23 cellular contexts compared by ENCODE assay signal in genomic region chr7:102728-103127, GRCh38.
DNase-seq lines count a peak whose midpoint lies in the region; ATAC-seq, FAIRE-seq and TF ChIP-seq lines count a peak whose summit lies in the region.
"Had no signal": no experiment of that assay in that cellular context is flagged by ENCODE, and none has a peak within 500 bp of the region (broad histone marks: within the 10 kb centered on the region; RNA-seq: fewer than 3 reads in every experiment).

No MANE protein-coding gene starts in this region.

- H3K4ac ChIP-seq in IMR-90 (ENCODE audit: low read depth, low read length), result peak overlapping the region; percentile 99

- H2AK5ac ChIP-seq in IMR-90 (ENCODE audit: low read depth, low read length), result peak overlapping the region; percentile 41

- peaks cover 14% of the 10 kb centered on the region for H3K4me1 ChIP-seq in IMR-90 (ENCODE audit: control insufficient read depth, insufficient read depth, low read length)
- peaks cover 10% of the 10 kb centered on the region for H3K4me1 ChIP-seq in astrocyte (ENCODE audit: insufficient read depth, low read length)
- H3K4me1 ChIP-seq: colonic mucosa had no signal

- peak overlapping the region; percentile 93; the same call in 1 of the 2 replicates for H2BK20ac ChIP-seq in IMR-90 (ENCODE audit: low read depth, low read length)

- no peak for TF ChIP-seq RAD21 in IMR-90 (IDR thresholded peaks at IDR 0.05; ENCODE audit: low read length)

- no peak for FAIRE-seq in astrocyte (lab: Jason Lieb, UNC)

- ATAC-seq in IMR-90 (ENCODE audit: low read depth), result no peak
- ATAC-seq in GM18907 (IDR thresholded peaks at IDR 0.05; ENCODE audit: unreplicated experiment), result no peak
- ATAC-seq: GM23338; stimulated activated naive B cell treated with anti-CD40 and anti-IgM and Interleukin-4, amounts not matched to agents 10 μg/mL and 1 μg/mL and 100 μg/mL, for 72 hours; WTC11 had no signal

- POLR2A ChIA-PET in BJ (lab: Charles Lee) (no interaction called here), IMR-90 (lab: Charles Lee; ENCODE audit: unreplicated experiment) (no interaction called here)

- CTCF ChIA-PET in BJ (lab: Yijun Ruan, JAX), result interaction anchor here (0.6 to 1.6 kb wide), 2 partner anchors 77 to 97 kb away, joined by 3 read pairs; no protein-coding TSS in a partner anchor
- CTCF ChIA-PET in IMR-90 (lab: Yijun Ruan, JAX), result no interaction called here

- TF ChIP-seq CTCF in BJ (IDR thresholded peaks at IDR 0.05; ENCODE audit: insufficient read depth, low read depth, low read length) (no peak), IMR-90 (conservative IDR thresholded peaks at IDR 0.05; ENCODE audit: low read depth, low read length) (no peak), astrocyte (IDR thresholded peaks at IDR 0.05; ENCODE audit: insufficient read depth, low read depth, low read length) (no peak)

- peak overlapping the region; percentile 8; the same call in 1 of the 2 replicates for H3K18ac ChIP-seq in IMR-90 (ENCODE audit: low read depth, low read length)

- peak overlapping the region; percentile 93 for H4K91ac ChIP-seq in IMR-90 (ENCODE audit: insufficient read depth, low read depth, low read length)

- peaks cover 26% of the 10 kb centered on the region for H3K27me3 Mint-ChIP-seq in astrocyte (ENCODE audit: low read depth, unreplicated experiment)

- H3K9me3 ChIP-seq in IMR-90 (ENCODE audit: control insufficient read depth, insufficient read depth, low read length), result peaks cover 3% of the 10 kb centered on the region; the same call in 1 of the 2 replicates
- H3K9me3 ChIP-seq in astrocyte (ENCODE audit: insufficient read depth, low read depth, low read length), result no peaks in the 10 kb centered on the region
- H3K9me3 ChIP-seq: colonic mucosa had no signal

- intact Hi-C loops in IMR-90 (cut with micrococcal nuclease), result no loop called here

- H2BK15ac ChIP-seq in IMR-90 (ENCODE audit: low read depth, low read length), result peak overlapping the region; percentile 85; the same call in 2 of the 3 replicates

- no peak overlapping the region for H4K5ac ChIP-seq in IMR-90 (ENCODE audit: low read depth, low read length)

- no peak overlapping the region for H3K56ac ChIP-seq in IMR-90 (ENCODE audit: extremely low read depth, insufficient read depth, low read length)

- H3K27me3 ChIP-seq in BJ (ENCODE audit: control insufficient read depth, insufficient read depth, low read length) (no peaks in the 10 kb centered on the region), IMR-90 (ENCODE audit: control insufficient read depth, insufficient read depth, low read length) (no peaks in the 10 kb centered on the region), astrocyte (ENCODE audit: insufficient read depth, low read length) (no peaks in the 10 kb centered on the region)
- H3K27me3 ChIP-seq: colonic mucosa had no signal

- no CpG with 5 or more reads among the region's 15 CpGs for WGBS in IMR-90 (ENCODE audit: extremely low coverage in 2 of 2, insufficient read length in 1 of 2), 2 experiments

- H2BK5ac ChIP-seq in IMR-90 (ENCODE audit: low read depth, low read length, poor library complexity, severe bottlenecking), result peak overlapping the region; percentile 99

- 0 out of 2 replicates have a peak overlapping the region, but pooled peaks have one; percentile 40 for H3K23ac ChIP-seq in IMR-90 (ENCODE audit: low read depth, low read length)

- H3K9ac ChIP-seq in IMR-90 (ENCODE audit: low read depth, low read length) (no peak overlapping the region), astrocyte (ENCODE audit: low read length) (no peak overlapping the region)

- dilution Hi-C loops in IMR-90 (cut with HindIII; ENCODE audit: low sequenced_read_pairs, unreplicated experiment), result no loop called here

- no TSS peak for BruUV-seq in IMR-90 (replicated peaks; lab: Mats Ljungman, UMichigan)

- H3K4me3 ChIP-seq in BJ (ENCODE audit: low read depth, low read length), result no peak overlapping the region
- H3K4me3 ChIP-seq in IMR-90 (ENCODE audit: insufficient read depth, low read depth, low read length), result no peak overlapping the region
- no peak overlapping the region for H3K4me3 ChIP-seq in astrocyte (ENCODE audit: insufficient read depth, low read depth, low read length)
- H3K4me3 ChIP-seq: colonic mucosa, GM23338, lung, smooth muscle cell had no signal

- no peak overlapping the region for H3K27ac ChIP-seq in IMR-90 (ENCODE audit: insufficient read depth, low read length)
- H3K27ac ChIP-seq in astrocyte (ENCODE audit: low read depth, low read length), result no peak overlapping the region
- H3K27ac ChIP-seq: colonic mucosa, epithelial cell of prostate had no signal

- H3K4me1 Mint-ChIP-seq in astrocyte (ENCODE audit: low read depth, unreplicated experiment), result peaks cover 13% of the 10 kb centered on the region

- no peak for TF ChIP-seq POLR2A in IMR-90 (IDR thresholded peaks at IDR 0.05; ENCODE audit: low read depth, low read length)

- no peaks in the 10 kb centered on the region for H3K36me3 Mint-ChIP-seq in astrocyte (ENCODE audit: low read depth, unreplicated experiment)
- H3K36me3 Mint-ChIP-seq: type B pancreatic cell had no signal

- peak overlapping the region; percentile 84 for H3K14ac ChIP-seq in IMR-90 (replicated peaks; ENCODE audit: low read depth, low read length)

- H3K9me3 Mint-ChIP-seq in astrocyte (ENCODE audit: unreplicated experiment), result no peaks in the 10 kb centered on the region
- H3K9me3 Mint-ChIP-seq: type B pancreatic cell had no signal

- H4K20me1 ChIP-seq in IMR-90 (ENCODE audit: insufficient read depth, low read length), result no peaks in the 10 kb centered on the region
- H4K20me1 ChIP-seq in astrocyte (ENCODE audit: insufficient read depth, low read length), result no peaks in the 10 kb centered on the region

- H3K4me2 ChIP-seq in IMR-90 (ENCODE audit: low read depth, low read length) (no peak overlapping the region), astrocyte (ENCODE audit: low read length) (no peak overlapping the region)
- H3K4me2 ChIP-seq: GM23338, smooth muscle cell had no signal

- H3K27ac Mint-ChIP-seq in astrocyte (ENCODE audit: unreplicated experiment), result peak overlapping the region; percentile 23
- H3K27ac Mint-ChIP-seq: stimulated activated naive B cell treated with anti-CD40 and anti-IgM and Interleukin-4, amounts not matched to agents 10 μg/mL and 1 μg/mL and 100 μg/mL, for 72 hours; type B pancreatic cell; WTC11 had no signal

- in situ Hi-C loops in IMR-90 (cut with MboI; ENCODE audit: low sequenced_read_pairs), result no loop called here

- H2AFZ ChIP-seq in IMR-90 (replicated peaks; ENCODE audit: low read length, poor library complexity) (no peak overlapping the region), astrocyte (ENCODE audit: low read depth, low read length) (no peak overlapping the region)
- H2AFZ ChIP-seq: GM23338 had no signal

- no peak overlapping the region for H2AK9ac ChIP-seq in IMR-90 (replicated peaks; ENCODE audit: low read depth, low read length, poor library complexity)

- no peaks in the 10 kb centered on the region for H3K79me2 ChIP-seq in astrocyte (ENCODE audit: insufficient read depth, low read length)

- DNase-seq in AG08395 (ENCODE audit: low spot score) (peak; percentile 62), BJ (ENCODE audit: low read depth) (peak; percentile 74), IMR-90 (no peak), astrocyte (ENCODE audit: low read depth) (no peak), T-helper 9 cell (no peak), NCI-H1930 (lab: John Stamatoyannopoulos, UW) (no peak), epidermal melanocyte (ENCODE audit: insufficient read length, low spot score) (no peak)
- DNase-seq: activated effector memory CD4-positive, alpha-beta T cell treated with anti-CD3 and anti-CD28 coated beads, Interleukin-2, amount 50 U/mL, for 16 hours; C1 segment of cervical spinal cord; colonic mucosa; DND-41; Karpas-422; naive B cell; NCI-H1436; NCI-H446 treated with DMSO at 0.1 percent for 48 hours; stimulated activated naive B cell treated with anti-CD40 and anti-IgM and Interleukin-4, amounts not matched to agents 10 μg/mL and 1 μg/mL and 100 μg/mL, for 72 hours had no signal

- H3K79me1 ChIP-seq in IMR-90 (ENCODE audit: low read depth in 1 of 2, low read length in 2 of 2), result no peaks in the 10 kb centered on the region

- H2BK120ac ChIP-seq in IMR-90 (ENCODE audit: low read depth, low read length), result peak overlapping the region; percentile 81

- H3K4me3 Mint-ChIP-seq in astrocyte (ENCODE audit: unreplicated experiment), result no peak overlapping the region
- H3K4me3 Mint-ChIP-seq: GM23338; naive B cell; stimulated activated naive B cell treated with anti-CD40 and anti-IgM and Interleukin-4, amounts not matched to agents 10 μg/mL and 1 μg/mL and 100 μg/mL, for 72 hours; type B pancreatic cell; WTC11 had no signal

- H3K9me1 ChIP-seq in IMR-90 (ENCODE audit: insufficient read depth, low read length), result peaks cover 16% of the 10 kb centered on the region

- H3K36me3 ChIP-seq in BJ (ENCODE audit: control insufficient read depth, insufficient read depth, low read length) (no peaks in the 10 kb centered on the region), IMR-90 (ENCODE audit: control insufficient read depth, insufficient read depth, low read length) (no peaks in the 10 kb centered on the region), astrocyte (ENCODE audit: insufficient read depth, low read length) (no peaks in the 10 kb centered on the region)
- H3K36me3 ChIP-seq: colonic mucosa had no signal

- H4K8ac ChIP-seq in IMR-90 (ENCODE audit: low read depth in 2 of 2, low read length in 2 of 2), result peak overlapping the region; percentile 56 to 97; a peak in 3 of 4 replicates

TF ChIP-seq in IMR-90, 13 proteins besides CTCF, POLR2A, EP300 and RAD21:
- TF ChIP-seq RFX5 (IDR thresholded peaks at IDR 0.05; ENCODE audit: low read depth, low read length) (no peak), BHLHE40 (IDR thresholded peaks at IDR 0.05; ENCODE audit: low read depth, low read length) (no peak), MXI1 (IDR thresholded peaks at IDR 0.05; ENCODE audit: borderline replicate concordance, low read depth, low read length) (no peak), USF2 (IDR thresholded peaks at IDR 0.05; ENCODE audit: low read depth, low read length) (no peak), MAFK (IDR thresholded peaks at IDR 0.05; ENCODE audit: low read depth, low read length) (no peak)
TF ChIP-seq in IMR-90: peak in this region for 0.

Comparison
In these comparisons a context has a peak if more than half of its experiments do, and no peak if none do; other contexts are left out.
1. DNase-seq: peak in AG08395 (single experiment) and BJ (single experiment); none in IMR-90 (single experiment), astrocyte (single experiment), T-helper 9 cell (single experiment), NCI-H1930 (0 of 2) and epidermal melanocyte (single experiment).